8 cellular contexts compared by ENCODE assay signal in the genomic region with DNA sequence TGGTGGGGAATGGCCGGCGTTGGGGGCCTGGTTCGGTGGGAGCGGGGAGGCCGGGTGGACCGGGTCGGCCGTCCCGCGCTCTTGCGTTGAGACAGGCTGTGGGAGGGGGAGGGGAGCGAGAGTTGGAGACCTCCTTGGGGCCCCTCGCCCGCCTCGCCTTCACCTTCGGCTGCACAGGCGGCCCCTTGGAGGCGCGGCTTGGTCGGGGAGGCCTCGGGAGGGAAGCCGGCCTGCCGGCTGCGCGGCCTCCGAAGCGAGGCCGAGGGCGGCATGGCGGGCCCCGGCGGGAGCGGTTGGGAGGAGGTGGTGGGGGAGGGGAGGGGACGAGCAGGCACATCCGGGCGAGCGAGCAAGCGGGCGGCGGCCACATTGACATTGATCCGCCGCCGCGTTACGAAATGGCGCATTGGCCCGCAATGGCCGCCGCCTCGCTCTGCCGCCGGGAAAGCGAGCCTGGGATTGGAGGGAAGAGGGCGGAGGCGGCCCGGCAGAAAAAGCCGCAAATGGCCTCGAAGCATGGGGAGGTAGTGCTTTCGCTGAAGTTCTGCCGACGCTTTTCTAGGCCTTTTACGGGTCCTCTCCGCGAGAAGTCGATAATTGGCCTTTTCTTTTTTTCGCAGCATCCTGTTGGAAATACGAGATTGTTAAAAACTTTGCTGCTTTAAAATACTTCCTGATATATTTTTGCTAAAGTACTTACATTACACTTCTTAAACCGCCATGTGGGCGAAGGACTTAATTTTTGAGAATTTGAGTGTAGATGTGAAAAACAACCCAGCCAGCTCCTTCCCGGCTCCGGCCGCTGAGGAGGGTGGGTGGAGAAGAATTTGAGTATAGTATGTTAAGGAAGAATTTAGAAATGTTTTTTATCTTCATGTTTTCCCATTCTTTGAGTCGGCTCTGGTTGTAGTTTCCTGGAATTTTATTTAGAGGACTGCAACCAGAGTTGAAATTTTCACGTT. TPM values are rescaled to one million over a fixed set of nuclear protein-coding genes. Genes with fewer than 3 reads are reported as not detected.
DNase-seq lines count a peak whose midpoint lies in the region; ATAC-seq and TF ChIP-seq lines count a peak whose summit lies in the region.

No MANE protein-coding gene starts in this region.

- H3K4me1 Mint-ChIP-seq in endodermal cell, result peaks cover 29% of the 10 kb centered on the region

- no peaks in the 10 kb centered on the region for H3K27me3 Mint-ChIP-seq in endodermal cell (ENCODE audit: insufficient read depth)

- peak overlapping the region; percentile 98 for H3K27ac Mint-ChIP-seq in endodermal cell

- H3K36me3 Mint-ChIP-seq in endodermal cell (ENCODE audit: low read depth), result peaks cover 46% of the 10 kb centered on the region

- peak overlapping the region; percentile 98 for H3K27ac ChIP-seq in endodermal cell (ENCODE audit: low read depth, low read length)

- H3K9me3 Mint-ChIP-seq in endodermal cell, result no peaks in the 10 kb centered on the region

- peaks cover 4% of the 10 kb centered on the region for H3K4me1 ChIP-seq in endodermal cell (ENCODE audit: control insufficient read depth, insufficient read depth, low read length)

- H3K4me3 Mint-ChIP-seq in endodermal cell, result peak overlapping the region; percentile 91

- peaks cover 46% of the 10 kb centered on the region for H3K36me3 ChIP-seq in endodermal cell (ENCODE audit: control insufficient read depth, insufficient read depth, low read length)

- peak overlapping the region; percentile 99 for H3K4me3 ChIP-seq in endodermal cell (ENCODE audit: low read length)

- H3K27me3 ChIP-seq in endodermal cell (ENCODE audit: control insufficient read depth, insufficient read depth, low read length, poor library complexity, severe bottlenecking), result no peaks in the 10 kb centered on the region

- peak overlapping the region; percentile 99 for H3K9ac ChIP-seq in endodermal cell (ENCODE audit: extremely low read depth, low read length, poor library complexity, severe bottlenecking)

- WGBS in endodermal cell (ENCODE audit: insufficient coverage in 1 of 2, insufficient read length in 1 of 2), 2 experiments, result 0 to 2% methylated on average over 28 to 73 of the region's 74 CpGs

- peak; percentile 52 for ATAC-seq in GM21381 (IDR thresholded peaks at IDR 0.05; ENCODE audit: unreplicated experiment)

- no peak for TF ChIP-seq CTCF in endodermal cell (conservative IDR thresholded peaks at IDR 0.05)

- in situ Hi-C loops in Caki2 (cut with HindIII; ENCODE audit: low pct_unique_long_range_greater_than_20kb, low sequenced_read_pairs), result no loop called here

- DNase-seq in Caki2 (ENCODE audit: low read depth), result peak; percentile 88
- peak; percentile 88 for DNase-seq in HT1080 (ENCODE audit: low read depth)
- peak; percentile 86 for DNase-seq in NOMO-1 treated with DMSO at 0.1 percent for 48 hours (lab: John Stamatoyannopoulos, UW; ENCODE audit: unreplicated experiment)
- peak; percentile 78 for DNase-seq in activated CD8-positive, alpha-beta memory T cell treated with anti-CD3 and anti-CD28 coated beads, Interleukin-2, amount 50 U/mL, for 1 hour (ENCODE audit: extremely low read depth)
- peak; percentile 95 for DNase-seq in endodermal cell
- DNase-seq in midbrain (lab: John Stamatoyannopoulos, UW), result peak; percentile 85
- DNase-seq in stimulated activated CD8-positive, alpha-beta memory T cell treated with anti-CD3 and anti-CD28 coated beads, Interleukin-15, amount 100 ng/mL, for 4 hours (ENCODE audit: low read depth in 2 of 2), result peak; percentile 81 to 84

- no peaks in the 10 kb centered on the region for H3K9me3 ChIP-seq in endodermal cell (ENCODE audit: control insufficient read depth, low read length)

RNA-seq across cellular contexts. Expression of a gene that starts 0.6 kb away (rescaled TPM):
- 24.1 and 25.1 TPM in 2 replicates for total RNA-seq in Caki2 (2014; rRNA removed; shearing (Covaris generic); ENCODE audit: low replicate concordance)
- total RNA-seq in HT1080 (2014; rRNA removed; shearing (Covaris generic)), result 38.1 and 44.1 TPM in 2 replicates
- polyA plus RNA-seq in HT1080 (2015; cell fraction: cytosol; rRNA removed), result 359 and 453 TPM in 2 replicates
- 295 and 305 TPM in 2 replicates for polyA plus RNA-seq in HT1080 (2015; cell fraction: nucleus; rRNA removed)
- total RNA-seq in endodermal cell, result 100 to 1,000 TPM; 323 to 413 TPM
- 370 TPM for polyA plus RNA-seq in endodermal cell (2013, experiment 1 of 2)
- polyA plus RNA-seq in endodermal cell (2013, experiment 2 of 2), result 361 TPM

RNA-seq across cellular contexts. Expression of a gene that starts 51.4 kb away (rescaled TPM):
- 57.2 and 108 TPM in 2 replicates for total RNA-seq in Caki2 (2014; rRNA removed; shearing (Covaris generic); ENCODE audit: low replicate concordance)
- total RNA-seq in HT1080 (2014; rRNA removed; shearing (Covaris generic)), result 22.4 and 43.0 TPM in 2 replicates
- polyA plus RNA-seq in HT1080 (2015; cell fraction: cytosol; rRNA removed), result 79.1 and 91.9 TPM in 2 replicates
- polyA plus RNA-seq in HT1080 (2015; cell fraction: nucleus; rRNA removed), result 107 and 109 TPM in 2 replicates
- total RNA-seq in endodermal cell, result 10 to 100 TPM; 59.0 to 59.1 TPM
- polyA plus RNA-seq in endodermal cell (2013, experiment 1 of 2), result 46.2 TPM
- polyA plus RNA-seq in endodermal cell (2013, experiment 2 of 2), result 49.2 TPM

Comparison
In these comparisons a context has a peak if more than half of its experiments do, and no peak if none do; other contexts are left out.
1. Peak in every context shown above with its lines: DNase-seq, ATAC-seq, H3K4me3 ChIP-seq and H3K27ac ChIP-seq.